Comparison of ENCODE assay signal across 8 cellular contexts in the genomic region with DNA sequence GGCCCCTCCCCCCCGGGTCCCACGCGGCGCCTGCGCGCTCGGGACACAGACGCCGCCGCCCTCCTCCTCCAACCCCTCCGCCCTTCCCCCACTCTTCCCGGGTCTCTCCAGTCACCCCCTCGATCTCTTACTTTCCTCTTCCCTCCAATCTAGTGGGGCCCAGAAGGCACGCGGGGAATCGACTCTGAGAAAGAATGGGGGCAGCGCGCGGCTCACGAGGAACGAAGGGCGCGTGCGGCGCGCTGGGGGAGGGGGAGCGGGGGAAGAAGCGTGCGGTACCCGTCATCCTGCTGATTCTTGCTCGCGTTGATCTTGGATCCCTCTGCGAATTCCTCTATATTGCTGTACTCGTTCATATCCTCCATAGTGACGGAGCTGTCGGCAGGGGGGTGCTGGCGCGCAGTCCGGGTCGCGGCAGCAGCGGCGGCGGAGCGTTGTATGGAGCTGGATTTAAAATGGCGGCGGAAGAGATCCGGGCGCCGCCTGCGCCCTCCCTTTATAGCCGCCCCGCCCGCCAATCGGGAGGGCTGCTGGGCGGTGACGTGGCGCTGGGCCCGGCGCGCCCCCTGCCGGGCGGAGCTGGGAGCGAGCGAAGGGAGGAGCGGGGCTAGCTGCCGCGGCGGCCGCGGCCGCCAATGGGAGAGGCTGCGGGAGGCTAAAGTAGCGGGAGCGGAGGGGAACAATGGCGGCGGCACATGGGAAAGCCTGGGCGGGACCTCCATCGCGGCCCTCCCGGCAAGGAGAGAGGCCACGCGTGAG. TPM values are rescaled to one million over a fixed set of nuclear protein-coding genes. Genes with fewer than 3 reads are reported as not detected.
DNase-seq lines count a peak whose midpoint lies in the region; ATAC-seq and TF ChIP-seq lines count a peak whose summit lies in the region.

No MANE protein-coding gene starts in this region.

- H3K27me3 ChIP-seq in upper lobe of right lung: no peaks in the 10 kb centered on the region

- intact Hi-C loops in cardiac septum (cut with DNase I) (loop anchor here (1.0 to 2.0 kb wide), 2 partner anchors 55 to 144 kb away; no protein-coding TSS in a partner anchor), posterior vena cava (cut with DNase I) (loop anchor here in 1 of 2 donors (5.0 kb wide), 1 partner anchor 57 kb away; a partner anchor contains a TSS), upper lobe of right lung (cut with DNase I) (no loop called here)

- peak overlapping the region; percentile 98 for H3K27ac ChIP-seq in upper lobe of right lung

- H3K36me3 ChIP-seq in upper lobe of right lung: peaks cover 39% of the 10 kb centered on the region

- H3K4me3 ChIP-seq in upper lobe of right lung: peak overlapping the region; percentile 93

- peak; percentile 79 for DNase-seq in NCI-H1105 treated with DMSO at 0.1 percent for 48 hours (lab: John Stamatoyannopoulos, UW)
- DNase-seq in SKM-1 treated with dmso at 0.1 percent for 144 hours (lab: John Stamatoyannopoulos, UW; ENCODE audit: unreplicated experiment): peak; percentile 89
- peak; percentile 82 for DNase-seq in activated naive CD8-positive, alpha-beta T cell treated with anti-CD3 and anti-CD28 coated beads, Interleukin-2, amount 50 U/mL, for 16 hours (ENCODE audit: low read depth, low spot score)
- peak; percentile 97 for DNase-seq in cardiac septum (ENCODE audit: low spot score)
- DNase-seq in posterior vena cava (ENCODE audit: low spot score): peak; percentile 98
- DNase-seq in upper lobe of right lung: peak; percentile 97

- ATAC-seq in HG02759 (IDR thresholded peaks at IDR 0.05; ENCODE audit: unreplicated experiment) (peak; percentile 58), upper lobe of right lung (peak; percentile 90)

- TF ChIP-seq CTCF in GM12874 (IDR thresholded peaks at IDR 0.05; ENCODE audit: insufficient read depth, low read depth, low read length) (peak; percentile 87), upper lobe of right lung (IDR thresholded peaks at IDR 0.05) (peak; percentile 92)

- no peaks in the 10 kb centered on the region for H3K9me3 ChIP-seq in upper lobe of right lung

- peaks cover 39% of the 10 kb centered on the region for H3K4me1 ChIP-seq in upper lobe of right lung

RNA-seq across cellular contexts. Expression of a gene that starts 1.1 kb away (rescaled TPM):
- 154 TPM for total RNA-seq in cardiac septum
- 100 to 1,000 TPM; 196 to 202 TPM for total RNA-seq in posterior vena cava
- 167 TPM for total RNA-seq in upper lobe of right lung

RNA-seq across cellular contexts. Expression of a gene that starts 1.2 kb away (rescaled TPM):
- total RNA-seq in cardiac septum (18.6 TPM), posterior vena cava (10 to 100 TPM; 23.7 to 24.9 TPM), upper lobe of right lung (29.7 TPM)

RNA-seq across cellular contexts. Expression of a gene that starts 55.4 kb away (rescaled TPM):
- total RNA-seq in cardiac septum (110 TPM), posterior vena cava (100 to 1,000 TPM in 1 of 2 donors, 10 to 100 TPM in 1; 97.1 to 111 TPM), upper lobe of right lung (131 TPM)

Comparison
In these comparisons a context has a peak if more than half of its experiments do, and no peak if none do; other contexts are left out.
1. Peak in every context shown above with its lines: DNase-seq, ATAC-seq, H3K4me3 ChIP-seq and H3K27ac ChIP-seq.